ENCODE assay signal across 17 cellular contexts in the genomic region with DNA sequence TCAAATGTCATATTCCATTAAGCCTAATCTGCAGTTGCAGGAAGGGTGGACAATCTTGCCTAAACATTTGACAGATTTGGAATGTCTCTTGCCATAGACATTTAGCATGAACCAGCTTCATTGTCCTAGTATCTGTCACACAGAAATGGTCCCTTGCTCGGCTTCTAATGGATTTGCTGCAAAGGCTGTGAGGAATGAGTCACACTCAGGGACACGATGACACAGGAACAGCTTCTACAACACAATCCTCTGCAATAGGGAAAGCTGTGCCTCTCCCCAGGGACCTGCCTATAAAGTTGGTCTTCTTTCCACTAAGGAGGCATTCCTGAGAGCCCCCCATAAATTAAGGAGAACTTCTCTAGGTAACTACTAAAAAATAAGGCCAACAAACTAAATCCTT.
"Had no signal": no experiment of that assay in that cellular context is flagged by ENCODE, and none has a peak within 500 bp of the region (broad histone marks: within the 10 kb centered on the region; RNA-seq: fewer than 3 reads in every experiment).

No MANE protein-coding gene starts in this region.

- H3K4me3 ChIP-seq: ascending aorta, dorsolateral prefrontal cortex, heart right ventricle, lower lobe of right lung, prostate gland, spleen, thoracic aorta had no signal

- H3K4me1 ChIP-seq: ascending aorta, heart right ventricle, prostate gland, spleen had no signal

- H3K27ac ChIP-seq: ascending aorta, dorsolateral prefrontal cortex, heart right ventricle, lower lobe of right lung, prostate gland, spleen, thoracic aorta had no signal

- ATAC-seq: activated CD8-positive, alpha-beta T cell treated with anti-CD3 and anti-CD28 coated beads, Interleukin-2, amount 10 ng/mL, durations not matched to agents 7 days and 5 days; activated naive CD4-positive, alpha-beta T cell treated with anti-CD3 and anti-CD28 coated beads, Interleukin-2, amount 50 U/mL, for 72 hours; effector memory CD8-positive, alpha-beta T cell; heart right ventricle; left lobe of liver; lower lobe of right lung; naive thymus-derived CD8-positive, alpha-beta T cell had no signal

- H3K27me3 ChIP-seq: ascending aorta, spleen had no signal

- DNase-seq: activated CD4-positive, alpha-beta T cell treated with anti-CD3 and anti-CD28 coated beads for 1 hour; activated CD4-positive, alpha-beta T cell treated with anti-CD3 and anti-CD28 coated beads, Interleukin-2, amount 50 U/mL, for 1 hour; activated CD8-positive, alpha-beta T cell treated with anti-CD3 and anti-CD28 coated beads, Interleukin-2, amount 10 ng/mL, durations not matched to agents 7 days and 5 days; central memory CD4-positive, alpha-beta T cell; dorsolateral prefrontal cortex; effector memory CD8-positive, alpha-beta T cell; heart right ventricle; lower lobe of right lung; naive thymus-derived CD8-positive, alpha-beta T cell; spleen; stimulated activated CD4-positive, alpha-beta T cell treated with anti-CD3 and anti-CD28 coated beads, Interleukin-4, amount 100 ng/mL, for 24 hours; stimulated activated naive CD4-positive, alpha-beta T cell treated with Interleukin-2 at 50 U/mL for 16 hours had no signal

- H3K36me3 ChIP-seq: ascending aorta, heart right ventricle, lower lobe of right lung, prostate gland, spleen, thoracic aorta had no signal

- H3K9me3 ChIP-seq: ascending aorta, heart right ventricle, lower lobe of right lung, prostate gland, spleen, thoracic aorta had no signal
